9 cellular contexts compared by ENCODE assay signal in genomic region chr12:21169878-21170472, GRCh38. TPM values are rescaled to one million over a fixed set of nuclear protein-coding genes. Genes with fewer than 3 reads are reported as not detected.
DNase-seq lines count a peak whose midpoint lies in the region; ATAC-seq and TF ChIP-seq lines count a peak whose summit lies in the region.
"Had no signal": no experiment of that assay in that cellular context is flagged by ENCODE, and none has a peak within 500 bp of the region (broad histone marks: within the 10 kb centered on the region; RNA-seq: fewer than 3 reads in every experiment).

No MANE protein-coding gene starts in this region.

- H3K36me3 ChIP-seq in ascending aorta: no peaks in the 10 kb centered on the region

- H3K36me3 Mint-ChIP-seq in type B pancreatic cell: no peaks in the 10 kb centered on the region

- H3K4me3 Mint-ChIP-seq in type B pancreatic cell: no peak overlapping the region

- peaks cover 6% of the 10 kb centered on the region for H3K27me3 Mint-ChIP-seq in type B pancreatic cell

- no peaks in the 10 kb centered on the region for H3K27me3 ChIP-seq in ascending aorta

- no peak overlapping the region for H3K4me3 ChIP-seq in ascending aorta

- peak; percentile 15 to 64 (median 35) for TF ChIP-seq CTCF in ascending aorta (IDR thresholded peaks at IDR 0.05)
- TF ChIP-seq CTCF in type B pancreatic cell (conservative IDR thresholded peaks at IDR 0.05): peak; percentile 89

- H3K9me3 Mint-ChIP-seq in type B pancreatic cell: no peaks in the 10 kb centered on the region

- H3K27ac Mint-ChIP-seq in type B pancreatic cell: no peak overlapping the region

- no peaks in the 10 kb centered on the region for H3K4me1 ChIP-seq in ascending aorta

- no peak overlapping the region for H3K27ac ChIP-seq in ascending aorta

- peak; percentile 87 for ATAC-seq in GM18867 (IDR thresholded peaks at IDR 0.05; ENCODE audit: unreplicated experiment)
- peak; percentile 80 for ATAC-seq in HG03175 (IDR thresholded peaks at IDR 0.05; ENCODE audit: unreplicated experiment)

- H3K9me3 ChIP-seq in ascending aorta: no peaks in the 10 kb centered on the region

- H3K4me1 Mint-ChIP-seq in type B pancreatic cell (ENCODE audit: unreplicated experiment): no peaks in the 10 kb centered on the region

- peak; percentile 15 for DNase-seq in COLO829 (ENCODE audit: low spot score)
- DNase-seq in NCI-H526 treated with DMSO at 0.1 percent for 48 hours (lab: John Stamatoyannopoulos, UW): peak; percentile 25
- DNase-seq in ascending aorta (ENCODE audit: low spot score in 2 of 2): no peak
- peak; percentile 22 for DNase-seq in kidney glomerular epithelial cell (lab: John Stamatoyannopoulos, UW)
- DNase-seq in type B pancreatic cell (ENCODE audit: extremely low spot score, unreplicated experiment): no peak
- DNase-seq in central memory CD4-positive, alpha-beta T cell: no peak

- intact Hi-C loops in ascending aorta (cut with DNase I): loop anchor here (10.0 kb wide), 1 partner anchor 525 kb away; no protein-coding TSS in a partner anchor

RNA-seq across cellular contexts. Expression of gene SLCO1B1, which starts 39.0 kb away (rescaled TPM):
- total RNA-seq in ascending aorta (not detected), type B pancreatic cell (ENCODE audit: low replicate concordance) (0.36 TPM in 1 of 2 replicates, not detected in the other)
- total RNA-seq: T-helper 2 cell treated with Interferon-gamma antibody and Interleukin-4, amounts not matched to agents 100 ng/mL and 5 ng/mL, for 36 hours had no signal

Comparison
In these comparisons a context has a peak if more than half of its experiments do, and no peak if none do; other contexts are left out.
1. DNase-seq: peak in COLO829 (single experiment), NCI-H526 treated with DMSO at 0.1 percent for 48 hours (single experiment) and kidney glomerular epithelial cell (single experiment); none in ascending aorta (0 of 2), type B pancreatic cell (single experiment) and central memory CD4-positive, alpha-beta T cell (single experiment).